Comparison of ENCODE assay signal across 1 cellular context in genomic region chr5:87404359-87404758, GRCh38.
TF ChIP-seq lines count a peak whose summit lies in the region.

No MANE protein-coding gene starts in this region.

TF ChIP-seq in HepG2, 621 proteins besides CTCF, POLR2A, EP300 and RAD21:
- TF ChIP-seq ZNF570 (CRISPR knock-in tag; IDR thresholded peaks at IDR 0.05; ENCODE audit: borderline replicate concordance) (no peak), ZNF260 (CRISPR knock-in tag; IDR thresholded peaks at IDR 0.05; ENCODE audit: borderline replicate concordance, low read depth) (no peak), NFKB2 (CRISPR knock-in tag; IDR thresholded peaks at IDR 0.05; ENCODE audit: borderline replicate concordance) (no peak), RBFOX2 (IDR thresholded peaks at IDR 0.05; ENCODE audit: low read depth, low read length) (0 out of 2 replicates have a peak, but pooled peaks have one; percentile 7), AGO1 (IDR thresholded peaks at IDR 0.05; ENCODE audit: low read depth, low read length, poor library complexity, severe bottlenecking) (no peak)
